In genomic region chr3:137409584-137409983, GRCh38 we compare ENCODE assay signal across 24 cellular contexts.
DNase-seq lines count a peak whose midpoint lies in the region; ATAC-seq and TF ChIP-seq lines count a peak whose summit lies in the region.
"Had no signal": no experiment of that assay in that cellular context is flagged by ENCODE, and none has a peak within 500 bp of the region (broad histone marks: within the 10 kb centered on the region; RNA-seq: fewer than 3 reads in every experiment).

No MANE protein-coding gene starts in this region.

- peaks cover 4% of the 10 kb centered on the region for H3K27me3 Mint-ChIP-seq in GM23338 (ENCODE audit: insufficient read depth, low read depth, poor library complexity)
- H3K27me3 Mint-ChIP-seq: activated T-helper 17 cell treated with anti-CD3 and anti-CD28 coated beads, Interleukin-2, amount 50 U/mL, for 72 hours; T-helper 17 cell had no signal

- H4K20me1 ChIP-seq in GM23338 (replicated peaks; ENCODE audit: insufficient read depth) (no peaks in the 10 kb centered on the region), OCI-LY3 (ENCODE audit: insufficient read depth, low read length) (no peaks in the 10 kb centered on the region)

- peaks cover 8% of the 10 kb centered on the region; the same call in 2 of the 3 replicates for H3K36me3 Mint-ChIP-seq in GM23338 (ENCODE audit: low read depth)
- H3K36me3 Mint-ChIP-seq: activated naive CD8-positive, alpha-beta T cell treated with anti-CD3 and anti-CD28 coated beads for 36 hours; mesothelial cell of epicardium had no signal

- H3K9ac ChIP-seq in OCI-LY3 (ENCODE audit: low read length), result no peak overlapping the region

- H3K4me1 ChIP-seq in GM23338 (ENCODE audit: insufficient read depth), result no peaks in the 10 kb centered on the region
- no peaks in the 10 kb centered on the region for H3K4me1 ChIP-seq in OCI-LY3 (ENCODE audit: low read length)
- H3K4me1 ChIP-seq in ovary (ENCODE audit: insufficient read depth), result no peaks in the 10 kb centered on the region
- H3K4me1 ChIP-seq: left ventricle myocardium inferior, right atrium auricular region had no signal

- DNase-seq in GM10266 (ENCODE audit: extremely low spot score) (no peak), GM23338 (ENCODE audit: low spot score) (peak; percentile 55), iPS-NIHi7 (ENCODE audit: extremely low spot score) (peak; percentile 22), ovary (no peak)
- DNase-seq: activated CD4-positive, alpha-beta T cell treated with anti-CD3 and anti-CD28 coated beads, Interleukin-2, amount 50 U/mL, for 1 hour; activated naive CD8-positive, alpha-beta T cell treated with anti-CD3 and anti-CD28 coated beads for 36 hours; AML-193; DND-41; dorsolateral prefrontal cortex; head of caudate nucleus; left ventricle myocardium inferior; naive thymus-derived CD8-positive, alpha-beta T cell; NCI-H1436; NCI-H526; SHP77 treated with DMSO at 0.1 percent for 48 hours; stimulated activated CD4-positive, alpha-beta T cell treated with anti-CD3 and anti-CD28 coated beads, Interleukin-4, amount 100 ng/mL, for 24 hours; stimulated activated naive CD4-positive, alpha-beta T cell treated with Interleukin-2 at 50 U/mL for 16 hours; T-helper 17 cell had no signal

- peak; percentile 8 for TF ChIP-seq CTCF in GM10266 (IDR thresholded peaks at IDR 0.05; ENCODE audit: control insufficient read depth, insufficient read depth, low read depth, missing control alignments)
- peak; percentile 58 to 66 for TF ChIP-seq CTCF in GM23338 (conservative IDR thresholded peaks at IDR 0.05; ENCODE audit: low read depth in 2 of 2)
- peak; percentile 36 for TF ChIP-seq CTCF in OCI-LY3 (IDR thresholded peaks at IDR 0.05; ENCODE audit: low read depth, low read length)
- no peak for TF ChIP-seq CTCF in ovary (IDR thresholded peaks at IDR 0.05)

- H3K27ac ChIP-seq in GM23338 (ENCODE audit: low read depth), result no peak overlapping the region
- H3K27ac ChIP-seq in OCI-LY3 (ENCODE audit: low read length), result no peak overlapping the region
- H3K27ac ChIP-seq in ovary, result no peak overlapping the region
- H3K27ac ChIP-seq: dorsolateral prefrontal cortex, left ventricle myocardium inferior, right atrium auricular region had no signal

- H2AFZ ChIP-seq in GM23338, result no peak overlapping the region
- no peak overlapping the region for H2AFZ ChIP-seq in OCI-LY3 (ENCODE audit: low read depth, low read length)

- H3K4me3 Mint-ChIP-seq in GM23338, result no peak overlapping the region
- H3K4me3 Mint-ChIP-seq: activated naive CD8-positive, alpha-beta T cell treated with anti-CD3 and anti-CD28 coated beads for 36 hours; activated T-helper 17 cell treated with anti-CD3 and anti-CD28 coated beads, Interleukin-2, amount 50 U/mL, for 72 hours; mesothelial cell of epicardium; naive thymus-derived CD8-positive, alpha-beta T cell; T-helper 17 cell had no signal

- WGBS in ovary, 3 donors, result 30 to 32% (median 31%) methylated on average over 2 of the region's 2 CpGs

- H3K79me2 ChIP-seq in GM23338 (replicated peaks; ENCODE audit: insufficient read depth), result no peaks in the 10 kb centered on the region
- no peaks in the 10 kb centered on the region for H3K79me2 ChIP-seq in OCI-LY3 (ENCODE audit: low read length)

- H3K4me3 ChIP-seq in GM23338 (no peak overlapping the region), OCI-LY3 (ENCODE audit: low read length) (no peak overlapping the region), ovary (no peak overlapping the region)
- H3K4me3 ChIP-seq: dorsolateral prefrontal cortex, left ventricle myocardium inferior, right atrium auricular region had no signal

- no peak overlapping the region for H3K4me2 ChIP-seq in GM23338
- no peak overlapping the region for H3K4me2 ChIP-seq in OCI-LY3 (ENCODE audit: low read length)

- no peak for TF ChIP-seq EP300 in ovary (IDR thresholded peaks at IDR 0.05)

- no peak overlapping the region for H3K27ac Mint-ChIP-seq in GM23338
- H3K27ac Mint-ChIP-seq: activated naive CD8-positive, alpha-beta T cell treated with anti-CD3 and anti-CD28 coated beads for 36 hours; activated T-helper 17 cell treated with anti-CD3 and anti-CD28 coated beads, Interleukin-2, amount 50 U/mL, for 72 hours; mesothelial cell of epicardium; naive thymus-derived CD8-positive, alpha-beta T cell; T-helper 17 cell had no signal

- no peak for ATAC-seq in GM23338
- no peak for ATAC-seq in GM18502 (IDR thresholded peaks at IDR 0.05; ENCODE audit: poor library complexity, unreplicated experiment)
- no peak for ATAC-seq in GM19023 (IDR thresholded peaks at IDR 0.05; ENCODE audit: unreplicated experiment)
- ATAC-seq: activated T-helper 17 cell treated with anti-CD3 and anti-CD28 coated beads, Interleukin-2, amount 50 U/mL, for 72 hours; naive thymus-derived CD8-positive, alpha-beta T cell; T-helper 17 cell had no signal

- H3K27me3 ChIP-seq in GM23338 (ENCODE audit: insufficient read depth) (no peaks in the 10 kb centered on the region), OCI-LY3 (ENCODE audit: low read depth, low read length) (no peaks in the 10 kb centered on the region; the same call in 1 of the 2 replicates), ovary (no peaks in the 10 kb centered on the region)
- H3K27me3 ChIP-seq: right atrium auricular region had no signal

- H3F3A ChIP-seq in GM23338 (replicated peaks; ENCODE audit: low read depth), result no peaks in the 10 kb centered on the region

- peaks cover 20% of the 10 kb centered on the region for H3K9me3 Mint-ChIP-seq in GM23338

- intact Hi-C loops in ovary (cut with DNase I), result no loop called here

- H3K36me3 ChIP-seq in GM23338 (ENCODE audit: insufficient read depth), result no peaks in the 10 kb centered on the region
- no peaks in the 10 kb centered on the region for H3K36me3 ChIP-seq in OCI-LY3 (replicated peaks; ENCODE audit: low read depth, low read length)
- H3K36me3 ChIP-seq in ovary, result no peaks in the 10 kb centered on the region
- H3K36me3 ChIP-seq: left ventricle myocardium inferior, right atrium auricular region had no signal

- TF ChIP-seq POLR2A in ovary (IDR thresholded peaks at IDR 0.05), result no peak

- no peaks in the 10 kb centered on the region for H3K9me2 ChIP-seq in GM23338 (ENCODE audit: insufficient read depth)

- H3K9me3 ChIP-seq in OCI-LY3 (ENCODE audit: insufficient read depth, low read length) (no peaks in the 10 kb centered on the region), ovary (no peaks in the 10 kb centered on the region)
- H3K9me3 ChIP-seq: right atrium auricular region had no signal

- H3K4me1 Mint-ChIP-seq in GM23338, result no peaks in the 10 kb centered on the region
- H3K4me1 Mint-ChIP-seq: activated naive CD8-positive, alpha-beta T cell treated with anti-CD3 and anti-CD28 coated beads for 36 hours; activated T-helper 17 cell treated with anti-CD3 and anti-CD28 coated beads, Interleukin-2, amount 50 U/mL, for 72 hours; mesothelial cell of epicardium; naive thymus-derived CD8-positive, alpha-beta T cell; T-helper 17 cell had no signal

TF ChIP-seq in GM23338, 12 proteins besides CTCF, POLR2A, EP300 and RAD21:
- TF ChIP-seq CREB1 (CRISPR knock-in tag; IDR thresholded peaks at IDR 0.05; ENCODE audit: low read depth) (no peak), POLR2AphosphoS5 (IDR thresholded peaks at IDR 0.05; ENCODE audit: low read depth) (no peak), JUNB (IDR thresholded peaks at IDR 0.05; ENCODE audit: unreplicated experiment) (no peak), NANOG (IDR thresholded peaks at IDR 0.05; ENCODE audit: borderline replicate concordance) (no peak), ZNF331 (CRISPR knock-in tag; IDR thresholded peaks at IDR 0.05; ENCODE audit: low read depth) (no peak), ZNF114 (CRISPR knock-in tag; IDR thresholded peaks at IDR 0.05) (no peak)

Comparison
In these comparisons a context has a peak if more than half of its experiments do, and no peak if none do; other contexts are left out.
1. DNase-seq: peak in GM23338 (single experiment) and iPS-NIHi7 (single experiment); none in GM10266 (single experiment) and ovary (0 of 5).
2. CTCF ChIP-seq: peak in GM10266 (single experiment), GM23338 (2 of 2) and OCI-LY3 (single experiment); none in ovary (0 of 3).